In genomic region chr1:145424612-145425435, GRCh38 we compare ENCODE assay signal across 8 cellular contexts. TPM values are rescaled to one million over a fixed set of nuclear protein-coding genes. Genes with fewer than 3 reads are reported as not detected.
DNase-seq lines count a peak whose midpoint lies in the region; ATAC-seq and TF ChIP-seq lines count a peak whose summit lies in the region.
"Not testable (repeated sequence)": the region's sequence is repeated elsewhere in the genome, so short reads cannot be mapped to it uniquely, and the experiment has no call there.

No MANE protein-coding gene starts in this region.

- peak overlapping the region; percentile 99 for H2AFZ ChIP-seq in DND-41 (ENCODE audit: low read depth, low read length)

- H3K27me3 ChIP-seq in DND-41 (ENCODE audit: insufficient read depth, low read length, poor library complexity), result not testable (repeated sequence)

- peaks cover 12% of the 10 kb centered on the region for H3K9me3 Mint-ChIP-seq in activated naive CD4-positive, alpha-beta T cell treated with anti-CD3 and anti-CD28 coated beads, Interleukin-2, amount 10 ng/mL, durations not matched to agents 7 days and 5 days
- H3K9me3 Mint-ChIP-seq in natural killer cell treated with Interleukin-12 subunit alpha and Interleukin-12 subunit beta and Interleukin-15 and Interleukin-18, amount 100 ng/mL, for 72 hours; stimulated activated naive CD8-positive, alpha-beta T cell treated with anti-CD3 and anti-CD28 coated beads, Interleukin-15, Interleukin-2, amounts not matched to agents 100 ng/mL and 50 ng/mL, for 24 hours: not testable (repeated sequence)

- H3K27me3 Mint-ChIP-seq in activated naive CD4-positive, alpha-beta T cell treated with anti-CD3 and anti-CD28 coated beads, Interleukin-2, amount 10 ng/mL, durations not matched to agents 7 days and 5 days, result peaks cover 49% of the 10 kb centered on the region
- H3K27me3 Mint-ChIP-seq in natural killer cell treated with Interleukin-12 subunit alpha and Interleukin-12 subunit beta and Interleukin-15 and Interleukin-18, amount 100 ng/mL, for 72 hours, result peaks cover 30 to 35% of the 10 kb centered on the region in 2 donors
- peaks cover 31% of the 10 kb centered on the region for H3K27me3 Mint-ChIP-seq in stimulated activated naive CD8-positive, alpha-beta T cell treated with anti-CD3 and anti-CD28 coated beads, Interleukin-15, Interleukin-2, amounts not matched to agents 100 ng/mL and 50 ng/mL, for 24 hours

- H3K27ac Mint-ChIP-seq in activated naive CD4-positive, alpha-beta T cell treated with anti-CD3 and anti-CD28 coated beads, Interleukin-2, amount 10 ng/mL, durations not matched to agents 7 days and 5 days, result not testable (repeated sequence)
- peak overlapping the region; percentile 54 to 73 for H3K27ac Mint-ChIP-seq in natural killer cell treated with Interleukin-12 subunit alpha and Interleukin-12 subunit beta and Interleukin-15 and Interleukin-18, amount 100 ng/mL, for 72 hours
- H3K27ac Mint-ChIP-seq in stimulated activated naive CD8-positive, alpha-beta T cell treated with anti-CD3 and anti-CD28 coated beads, Interleukin-15, Interleukin-2, amounts not matched to agents 100 ng/mL and 50 ng/mL, for 24 hours, result peak overlapping the region; percentile 82

- CTCF ChIA-PET in activated naive CD4-positive, alpha-beta T cell treated with anti-CD3 and anti-CD28 coated beads, Interleukin-2, amount 10 ng/mL, durations not matched to agents 7 days and 5 days (lab: Charles Lee), result not testable (repeated sequence)

- peaks cover 11% of the 10 kb centered on the region for H3K4me1 Mint-ChIP-seq in activated naive CD4-positive, alpha-beta T cell treated with anti-CD3 and anti-CD28 coated beads, Interleukin-2, amount 10 ng/mL, durations not matched to agents 7 days and 5 days
- peaks cover 8 to 12% of the 10 kb centered on the region in 2 donors for H3K4me1 Mint-ChIP-seq in natural killer cell treated with Interleukin-12 subunit alpha and Interleukin-12 subunit beta and Interleukin-15 and Interleukin-18, amount 100 ng/mL, for 72 hours (ENCODE audit: low read depth in 2 of 2)
- H3K4me1 Mint-ChIP-seq in stimulated activated naive CD8-positive, alpha-beta T cell treated with anti-CD3 and anti-CD28 coated beads, Interleukin-15, Interleukin-2, amounts not matched to agents 100 ng/mL and 50 ng/mL, for 24 hours (ENCODE audit: low read depth), result peaks cover 11% of the 10 kb centered on the region

- not testable (repeated sequence) for H3K36me3 ChIP-seq in DND-41 (ENCODE audit: insufficient read depth, low read length)

- not testable (repeated sequence) for H3K27ac ChIP-seq in DND-41 (ENCODE audit: low read length)

- not testable (repeated sequence) for H3K79me2 ChIP-seq in DND-41 (ENCODE audit: insufficient read depth, low read length)

- H3K4me3 ChIP-seq in DND-41 (ENCODE audit: low read depth in 1 of 2, low read length in 2 of 2) (peak overlapping the region; percentile 57 to 90; a peak in 3 of 4 replicates), foreskin fibroblast (ENCODE audit: low read depth in 1 of 2, low read length in 2 of 2) (peak overlapping the region; percentile 49 to 79)

- peak overlapping the region; percentile 97 for H3K4me2 ChIP-seq in DND-41 (ENCODE audit: insufficient read depth, low read length)

- peak overlapping the region; percentile 92 for H3K4me3 Mint-ChIP-seq in activated naive CD4-positive, alpha-beta T cell treated with anti-CD3 and anti-CD28 coated beads, Interleukin-2, amount 10 ng/mL, durations not matched to agents 7 days and 5 days
- peak overlapping the region; percentile 91 for H3K4me3 Mint-ChIP-seq in natural killer cell treated with Interleukin-12 subunit alpha and Interleukin-12 subunit beta and Interleukin-15 and Interleukin-18, amount 100 ng/mL, for 72 hours
- peak overlapping the region; percentile 96 for H3K4me3 Mint-ChIP-seq in stimulated activated naive CD8-positive, alpha-beta T cell treated with anti-CD3 and anti-CD28 coated beads, Interleukin-15, Interleukin-2, amounts not matched to agents 100 ng/mL and 50 ng/mL, for 24 hours

- ATAC-seq in DND-41 (ENCODE audit: insufficient read depth, low read depth) (peak; percentile 78), GM21619 (IDR thresholded peaks at IDR 0.05; ENCODE audit: unreplicated experiment) (peak; percentile 58), HG03520 (IDR thresholded peaks at IDR 0.05; ENCODE audit: unreplicated experiment) (peak; percentile 35), SK-N-SH treated with all-trans-retinoic acid at 6 μM for 48 hours (peak; percentile 94)
- peak; percentile 84 to 85 for ATAC-seq in natural killer cell treated with Interleukin-12 subunit alpha and Interleukin-12 subunit beta and Interleukin-15 and Interleukin-18, amount 100 ng/mL, for 72 hours

- not testable (repeated sequence) for H4K20me1 ChIP-seq in DND-41 (ENCODE audit: insufficient read depth, low read length)

- H3K9ac ChIP-seq in DND-41 (ENCODE audit: low read depth, low read length), result peak overlapping the region; percentile 65

- H3K36me3 Mint-ChIP-seq in activated naive CD4-positive, alpha-beta T cell treated with anti-CD3 and anti-CD28 coated beads, Interleukin-2, amount 10 ng/mL, durations not matched to agents 7 days and 5 days, result peaks cover 12% of the 10 kb centered on the region
- peaks cover 15% of the 10 kb centered on the region for H3K36me3 Mint-ChIP-seq in natural killer cell treated with Interleukin-12 subunit alpha and Interleukin-12 subunit beta and Interleukin-15 and Interleukin-18, amount 100 ng/mL, for 72 hours
- H3K36me3 Mint-ChIP-seq in stimulated activated naive CD8-positive, alpha-beta T cell treated with anti-CD3 and anti-CD28 coated beads, Interleukin-15, Interleukin-2, amounts not matched to agents 100 ng/mL and 50 ng/mL, for 24 hours (ENCODE audit: low read depth), result not testable (repeated sequence)

- TF ChIP-seq CTCF in DND-41 (IDR thresholded peaks at IDR 0.05; ENCODE audit: borderline replicate concordance, extremely low read depth, low read length, poor library complexity, severe bottlenecking); foreskin fibroblast (IDR thresholded peaks at IDR 0.05; ENCODE audit: low read depth, low read length): not testable (repeated sequence)

- H3K4me1 ChIP-seq in DND-41 (ENCODE audit: insufficient read depth, low read length), result peaks cover 16% of the 10 kb centered on the region

- H3K9me3 ChIP-seq in DND-41 (ENCODE audit: insufficient read depth, low read length, severe bottlenecking), result not testable (repeated sequence)

- DNase-seq in DND-41, result peak; percentile 46
- DNase-seq in activated naive CD4-positive, alpha-beta T cell treated with anti-CD3 and anti-CD28 coated beads, Interleukin-2, amount 10 ng/mL, durations not matched to agents 7 days and 5 days, result peak; percentile 61
- peak; percentile 44 to 75 for DNase-seq in foreskin fibroblast
- peak; percentile 72 for DNase-seq in natural killer cell treated with Interleukin-12 subunit alpha and Interleukin-12 subunit beta and Interleukin-15 and Interleukin-18, amount 100 ng/mL, for 72 hours (ENCODE audit: low spot score)

RNA-seq across cellular contexts. Expression of gene NBPF20, which starts 0.6 kb away (rescaled TPM):
- total RNA-seq in natural killer cell treated with Interleukin-12 subunit alpha and Interleukin-12 subunit beta and Interleukin-15 and Interleukin-18, amount 100 ng/mL, for 72 hours, result 1 to 10 TPM; 1.0 to 2.4 TPM

Comparison
In these comparisons a context has a peak if more than half of its experiments do, and no peak if none do; other contexts are left out.
1. ATAC-seq: peak in every context shown above with its lines; median percentile 94 in SK-N-SH treated with all-trans-retinoic acid at 6 μM for 48 hours; 84 in natural killer cell treated with Interleukin-12 subunit alpha and Interleukin-12 subunit beta and Interleukin-15 and Interleukin-18, amount 100 ng/mL, for 72 hours; 78 in DND-41; 58 in GM21619; 35 in HG03520.